Comparison of ENCODE assay signal across 2 cellular contexts in genomic region chr3:50050361-50050760, GRCh38.
A peak's percentile ranks its signal among the peaks of the same experiment; 100 is the strongest.
TF ChIP-seq lines count a peak whose summit lies in the region.

No MANE protein-coding gene starts in this region.

TF ChIP-seq in HepG2, 621 proteins besides CTCF, POLR2A, EP300 and RAD21 (continued from another document):
- TF ChIP-seq ZNF318 (CRISPR knock-in tag; IDR thresholded peaks at IDR 0.05) (no peak), MBNL3 (CRISPR knock-in tag; conservative IDR thresholded peaks at IDR 0.05) (no peak), NFE2L2 (IDR thresholded peaks at IDR 0.05; ENCODE audit: low read length) (peak; percentile 91), ZNF652 (CRISPR knock-in tag; IDR thresholded peaks at IDR 0.05; ENCODE audit: borderline replicate concordance, low read depth) (peak; percentile 82; the same call in 1 of the 2 replicates), ZNF451 (CRISPR knock-in tag; IDR thresholded peaks at IDR 0.05) (no peak), SALL1 (CRISPR knock-in tag; IDR thresholded peaks at IDR 0.05) (no peak), FOXK2 (IDR thresholded peaks at IDR 0.05) (no peak), SNAPC5 (CRISPR knock-in tag; IDR thresholded peaks at IDR 0.05; ENCODE audit: borderline replicate concordance) (no peak), PAWR (CRISPR knock-in tag; IDR thresholded peaks at IDR 0.05; ENCODE audit: borderline replicate concordance) (no peak), MAFF (IDR thresholded peaks at IDR 0.05; ENCODE audit: low read depth, low read length) (peak; percentile 66), DMTF1 (CRISPR knock-in tag; IDR thresholded peaks at IDR 0.05) (no peak), MAFK (conservative IDR thresholded peaks at IDR 0.05 in 1 of 2, IDR thresholded peaks at IDR 0.05 in 1 of 2; ENCODE audit: low read length in 2 of 2) (peak; percentile 64 to 79), KMT2A (CRISPR knock-in tag; IDR thresholded peaks at IDR 0.05) (no peak), CBX2 (IDR thresholded peaks at IDR 0.05; ENCODE audit: low read depth, low read length) (no peak), CBX2 (CRISPR knock-in tag; IDR thresholded peaks at IDR 0.05; ENCODE audit: low read depth) (no peak), TFAP4 (IDR thresholded peaks at IDR 0.05; ENCODE audit: borderline replicate concordance, low read depth) (peak; percentile 88)

TF ChIP-seq in SK-N-SH, 30 proteins besides CTCF, POLR2A, EP300 and RAD21:
- TF ChIP-seq USF2 (IDR thresholded peaks at IDR 0.05; ENCODE audit: borderline replicate concordance, low read depth, low read length), result no peak
- peak; percentile 83 for TF ChIP-seq JUND (IDR thresholded peaks at IDR 0.05)
- peak; percentile 97 for TF ChIP-seq TCF12 (IDR thresholded peaks at IDR 0.05)
- TF ChIP-seq FOSL2 (IDR thresholded peaks at IDR 0.05; ENCODE audit: borderline replicate concordance, low read depth), result peak; percentile 89
- no peak for TF ChIP-seq MAX (IDR thresholded peaks at IDR 0.05; ENCODE audit: low read depth)
- TF ChIP-seq ZBTB33 (IDR thresholded peaks at IDR 0.05; ENCODE audit: borderline replicate concordance, low read depth), result no peak
- TF ChIP-seq FOXJ3 (CRISPR knock-in tag; IDR thresholded peaks at IDR 0.05), result no peak
- TF ChIP-seq REST (IDR thresholded peaks at IDR 0.05; ENCODE audit: low read depth, low read length), result no peak
- no peak for TF ChIP-seq EZH2phosphoT487 (IDR thresholded peaks at IDR 0.05; ENCODE audit: borderline replicate concordance, low read depth)
- TF ChIP-seq USF1 (IDR thresholded peaks at IDR 0.05; ENCODE audit: borderline replicate concordance, low read depth), result no peak
- no peak for TF ChIP-seq SIN3A (IDR thresholded peaks at IDR 0.05; ENCODE audit: borderline replicate concordance, low read depth, low read length)
- TF ChIP-seq IRF3 (IDR thresholded peaks at IDR 0.05; ENCODE audit: low read depth, low read length), result no peak
- TF ChIP-seq MXI1 (IDR thresholded peaks at IDR 0.05; ENCODE audit: low read depth, low read length), result no peak
- TF ChIP-seq NRF1 (IDR thresholded peaks at IDR 0.05; ENCODE audit: low read depth, low read length), result no peak
- peak; percentile 32; the same call in 1 of the 2 replicates for TF ChIP-seq TEAD4 (IDR thresholded peaks at IDR 0.05; ENCODE audit: borderline replicate concordance, insufficient read depth)
- peak; percentile 76; the same call in 1 of the 2 replicates for TF ChIP-seq POLR2AphosphoS5 (IDR thresholded peaks at IDR 0.05; ENCODE audit: low read depth, low read length)
- TF ChIP-seq FOXM1 (IDR thresholded peaks at IDR 0.05; ENCODE audit: low read depth), result no peak
- TF ChIP-seq ELF1 (IDR thresholded peaks at IDR 0.05), result no peak
- no peak for TF ChIP-seq YY1 (IDR thresholded peaks at IDR 0.05; ENCODE audit: low read depth)
- no peak for TF ChIP-seq SMC3 (IDR thresholded peaks at IDR 0.05; ENCODE audit: low read depth, low read length)
- no peak for TF ChIP-seq RCOR1 (IDR thresholded peaks at IDR 0.05; ENCODE audit: low read length)
- TF ChIP-seq TAF1 (IDR thresholded peaks at IDR 0.05; ENCODE audit: borderline replicate concordance, low read depth, low read length), result no peak
- no peak for TF ChIP-seq GATA2 (CRISPR knock-in tag; IDR thresholded peaks at IDR 0.05)
- TF ChIP-seq RFX5 (IDR thresholded peaks at IDR 0.05; ENCODE audit: low read length), result no peak
- peak; percentile 62 for TF ChIP-seq PBX3 (IDR thresholded peaks at IDR 0.05)
- TF ChIP-seq GABPA (IDR thresholded peaks at IDR 0.05; ENCODE audit: low read depth), result no peak
- no peak for TF ChIP-seq RXRA (IDR thresholded peaks at IDR 0.05; ENCODE audit: borderline replicate concordance, low read depth)
- TF ChIP-seq MEF2A (IDR thresholded peaks at IDR 0.05; ENCODE audit: borderline replicate concordance, low read depth), result 0 out of 2 replicates have a peak, but pooled peaks have one; percentile 65
- TF ChIP-seq NFIC (IDR thresholded peaks at IDR 0.05; ENCODE audit: borderline replicate concordance), result peak; percentile 10; the same call in 1 of the 2 replicates
- TF ChIP-seq CHD2 (IDR thresholded peaks at IDR 0.05; ENCODE audit: low read length, partially characterized antibody), result no peak
